ENCODE assay signal across 15 cellular contexts in genomic region chr13:112996671-112997091, GRCh38.
"Had no signal": no experiment of that assay in that cellular context is flagged by ENCODE, and none has a peak within 500 bp of the region (broad histone marks: within the 10 kb centered on the region; RNA-seq: fewer than 3 reads in every experiment).

No MANE protein-coding gene starts in this region.

- H3K27ac Mint-ChIP-seq: activated CD4-positive, alpha-beta T cell treated with anti-CD3 and anti-CD28 coated beads, Interleukin-2, amount 10 ng/mL, durations not matched to agents 7 days and 5 days; activated naive CD8-positive, alpha-beta T cell; activated T-cell treated with anti-CD3 and anti-CD28 coated beads, Interleukin-2, amount 50 U/mL, for 72 hours; naive B cell; neural progenitor cell; stimulated activated effector memory CD8-positive, alpha-beta T cell treated with anti-CD3 and anti-CD28 coated beads, Interleukin-12 subunit alpha, Interleukin-12 subunit beta, amount 100 ng/mL, for 72 hours; T-helper 17 cell had no signal

- H3K4me3 ChIP-seq: esophagus muscularis mucosa, neural progenitor cell, thyroid gland had no signal

- ATAC-seq: activated T-cell treated with anti-CD3 and anti-CD28 coated beads, Interleukin-2, amount 50 U/mL, for 72 hours; left ventricle myocardium superior; stimulated activated effector memory CD8-positive, alpha-beta T cell treated with anti-CD3 and anti-CD28 coated beads, Interleukin-12 subunit alpha, Interleukin-12 subunit beta, amount 100 ng/mL, for 72 hours; T-helper 17 cell had no signal

- H3K9me3 ChIP-seq: esophagus muscularis mucosa, thyroid gland had no signal

- H3K27me3 ChIP-seq: neural progenitor cell, thyroid gland had no signal

- H3K9me3 Mint-ChIP-seq: activated CD4-positive, alpha-beta T cell treated with anti-CD3 and anti-CD28 coated beads, Interleukin-2, amount 10 ng/mL, durations not matched to agents 7 days and 5 days; activated T-cell treated with anti-CD3 and anti-CD28 coated beads, Interleukin-2, amount 50 U/mL, for 72 hours; neural progenitor cell; stimulated activated effector memory CD8-positive, alpha-beta T cell treated with anti-CD3 and anti-CD28 coated beads, Interleukin-12 subunit alpha, Interleukin-12 subunit beta, amount 100 ng/mL, for 72 hours had no signal

- H3K4me3 Mint-ChIP-seq: activated CD4-positive, alpha-beta T cell treated with anti-CD3 and anti-CD28 coated beads, Interleukin-2, amount 10 ng/mL, durations not matched to agents 7 days and 5 days; activated naive CD8-positive, alpha-beta T cell; activated T-cell treated with anti-CD3 and anti-CD28 coated beads, Interleukin-2, amount 50 U/mL, for 72 hours; naive B cell; neural progenitor cell; stimulated activated effector memory CD8-positive, alpha-beta T cell treated with anti-CD3 and anti-CD28 coated beads, Interleukin-12 subunit alpha, Interleukin-12 subunit beta, amount 100 ng/mL, for 72 hours; T-helper 17 cell had no signal

- H3K36me3 Mint-ChIP-seq: activated naive CD8-positive, alpha-beta T cell; naive B cell; neural progenitor cell; stimulated activated effector memory CD8-positive, alpha-beta T cell treated with anti-CD3 and anti-CD28 coated beads, Interleukin-12 subunit alpha, Interleukin-12 subunit beta, amount 100 ng/mL, for 72 hours had no signal

- H3K27ac ChIP-seq: esophagus muscularis mucosa, neural progenitor cell, parathyroid adenoma, thyroid gland had no signal

- H3K27me3 Mint-ChIP-seq: activated CD4-positive, alpha-beta T cell treated with anti-CD3 and anti-CD28 coated beads, Interleukin-2, amount 10 ng/mL, durations not matched to agents 7 days and 5 days had no signal

- H3K4me1 ChIP-seq: parathyroid adenoma had no signal

- H3K4me1 Mint-ChIP-seq: activated CD4-positive, alpha-beta T cell treated with anti-CD3 and anti-CD28 coated beads, Interleukin-2, amount 10 ng/mL, durations not matched to agents 7 days and 5 days; stimulated activated effector memory CD8-positive, alpha-beta T cell treated with anti-CD3 and anti-CD28 coated beads, Interleukin-12 subunit alpha, Interleukin-12 subunit beta, amount 100 ng/mL, for 72 hours had no signal

- DNase-seq: activated CD4-positive, alpha-beta T cell treated with anti-CD3 and anti-CD28 coated beads, Interleukin-2, amount 10 ng/mL, durations not matched to agents 7 days and 5 days; activated CD8-positive, alpha-beta memory T cell treated with anti-CD3 and anti-CD28 coated beads, Interleukin-2, amount 50 U/mL, for 48 hours; activated gamma-delta T cell; activated T-cell treated with anti-CD3 and anti-CD28 coated beads, Interleukin-2, amount 50 U/mL, for 72 hours; anterior cingulate cortex; hippocampal formation; left ventricle myocardium superior; naive B cell; T-helper 17 cell; thyroid gland had no signal

- H3K36me3 ChIP-seq: neural progenitor cell, thyroid gland had no signal
